Comparison of ENCODE assay signal across 8 cellular contexts in the genomic region with DNA sequence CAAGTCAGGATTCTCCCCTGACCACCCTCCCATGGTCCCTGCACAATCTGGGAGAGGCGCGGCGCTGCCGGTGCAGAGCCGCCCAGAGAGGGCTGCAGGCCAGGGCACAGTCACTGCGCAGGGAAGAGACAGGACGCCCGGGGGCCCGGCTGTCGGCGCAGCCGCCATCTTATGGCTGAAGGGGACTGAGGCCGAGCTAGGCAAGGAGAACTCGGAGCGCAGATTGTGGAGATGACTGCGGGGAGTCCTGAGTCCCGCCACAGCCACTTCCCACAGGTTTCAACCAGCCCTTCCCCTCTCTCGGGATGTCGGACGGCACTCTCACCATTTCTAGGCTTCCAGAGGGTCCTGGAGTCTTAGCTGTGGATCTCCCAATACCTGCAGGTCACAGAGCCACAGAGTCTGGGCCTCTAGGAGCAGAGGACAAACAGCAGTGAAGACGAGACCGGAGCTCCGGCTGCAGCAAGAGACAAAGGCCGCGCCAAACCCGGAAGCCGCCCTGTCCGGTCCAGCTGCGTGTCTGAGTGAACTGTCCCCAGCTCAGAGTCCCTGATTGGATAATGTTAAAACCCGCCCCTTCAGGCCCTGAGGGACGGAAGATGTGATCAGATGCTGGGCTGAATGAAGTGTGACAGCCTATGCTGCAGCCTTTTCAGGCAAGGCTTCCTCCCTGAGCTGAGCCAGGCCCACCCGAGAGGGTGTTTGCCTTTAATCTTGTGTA. TPM values are rescaled to one million over a fixed set of nuclear protein-coding genes. Genes with fewer than 3 reads are reported as not detected.
DNase-seq lines count a peak whose midpoint lies in the region; ATAC-seq lines count a peak whose summit lies in the region.

Gene ZNF708, minus strand, starts transcription at position 526 of the 721 bp plus-strand sequence. Its CDS starts 198 bp downstream, at position 328.

- peak within 1 kb of the TSS; percentile 94 for H3K4me3 ChIP-seq in naive thymus-derived CD4-positive, alpha-beta T cell (ENCODE audit: low read length)

- DNase-seq in DMS53 (lab: John Stamatoyannopoulos, UW) (peak; percentile 96), KG1 (lab: John Stamatoyannopoulos, UW) (peak; percentile 80), RKO (ENCODE audit: low spot score) (peak; percentile 95), activated T-helper 1 cell treated with Interleukin-2 at 50 U/mL for 16 hours (ENCODE audit: low read depth) (peak; percentile 48), fibroblast of gingiva (ENCODE audit: low read depth) (peak; percentile 88)
- DNase-seq in naive thymus-derived CD4-positive, alpha-beta T cell: peak; percentile 42 to 80 (median 71)
- DNase-seq in stimulated activated naive B cell treated with anti-CD40 and anti-IgM and Interleukin-4, amounts not matched to agents 10 μg/mL and 1 μg/mL and 100 μg/mL, for 72 hours: peak; percentile 87

- no peaks in the 10 kb centered on the region for H3K9me3 ChIP-seq in naive thymus-derived CD4-positive, alpha-beta T cell (ENCODE audit: control insufficient read depth in 2 of 3, low read length in 3 of 3)

- H3K36me3 Mint-ChIP-seq in naive thymus-derived CD4-positive, alpha-beta T cell: peaks cover 7 to 40% (median 37%) of the 10 kb centered on the region in 5 donors
- H3K36me3 Mint-ChIP-seq in stimulated activated naive B cell treated with anti-CD40 and anti-IgM and Interleukin-4, amounts not matched to agents 10 μg/mL and 1 μg/mL and 100 μg/mL, for 72 hours: peaks cover 28 to 29% of the 10 kb centered on the region in 2 donors

- H3K27me3 Mint-ChIP-seq in naive thymus-derived CD4-positive, alpha-beta T cell: no peaks in the 10 kb centered on the region
- H3K27me3 Mint-ChIP-seq in stimulated activated naive B cell treated with anti-CD40 and anti-IgM and Interleukin-4, amounts not matched to agents 10 μg/mL and 1 μg/mL and 100 μg/mL, for 72 hours: no peaks in the 10 kb centered on the region

- H3K36me3 ChIP-seq in naive thymus-derived CD4-positive, alpha-beta T cell (ENCODE audit: control insufficient read depth in 2 of 3, insufficient read depth in 3 of 3, low read length in 3 of 3): peaks cover 0 to 16% (median 6%) of the 10 kb centered on the region in 3 experiments

- peaks cover 24 to 47% (median 31%) of the 10 kb centered on the region in 7 donors for H3K4me1 Mint-ChIP-seq in naive thymus-derived CD4-positive, alpha-beta T cell
- H3K4me1 Mint-ChIP-seq in stimulated activated naive B cell treated with anti-CD40 and anti-IgM and Interleukin-4, amounts not matched to agents 10 μg/mL and 1 μg/mL and 100 μg/mL, for 72 hours: peaks cover 16 to 34% of the 10 kb centered on the region in 2 donors

- intact Hi-C loops in naive thymus-derived CD4-positive, alpha-beta T cell (cut with micrococcal nuclease): loop anchor here (1.0 to 10.0 kb wide), 12 partner anchors 30 to 552 kb away; partner anchors contain the start of genes ZNF429 (in 2 of the 2), ZNF493 (in 2 of the 2), ZNF100 (in 1 of the 2) and ZNF430 (in 1 of the 2)

- H3K4me3 Mint-ChIP-seq in naive thymus-derived CD4-positive, alpha-beta T cell: peak within 1 kb of the TSS; percentile 93 to 99 (median 97)
- peak within 1 kb of the TSS; percentile 100 for H3K4me3 Mint-ChIP-seq in stimulated activated naive B cell treated with anti-CD40 and anti-IgM and Interleukin-4, amounts not matched to agents 10 μg/mL and 1 μg/mL and 100 μg/mL, for 72 hours

- peak; percentile 99 for ATAC-seq in GM21723 (IDR thresholded peaks at IDR 0.05; ENCODE audit: unreplicated experiment)
- peak; percentile 99 for ATAC-seq in naive thymus-derived CD4-positive, alpha-beta T cell
- ATAC-seq in stimulated activated naive B cell treated with anti-CD40 and anti-IgM and Interleukin-4, amounts not matched to agents 10 μg/mL and 1 μg/mL and 100 μg/mL, for 72 hours (replicated peaks): peak; percentile 100

- no peaks in the 10 kb centered on the region for H3K27me3 ChIP-seq in naive thymus-derived CD4-positive, alpha-beta T cell (ENCODE audit: control insufficient read depth in 2 of 2, insufficient read depth in 2 of 2, low read length in 2 of 2)

- H3K4me1 ChIP-seq in naive thymus-derived CD4-positive, alpha-beta T cell (ENCODE audit: control insufficient read depth in 2 of 2, insufficient read depth in 2 of 2, low read length in 2 of 2): peaks cover 6 to 14% of the 10 kb centered on the region in 2 donors

- H3K27ac ChIP-seq in naive thymus-derived CD4-positive, alpha-beta T cell (ENCODE audit: low read depth, low read length): peak within 1 kb of the TSS; percentile 92

- peak within 1 kb of the TSS; percentile 96 to 100 (median 99) for H3K27ac Mint-ChIP-seq in naive thymus-derived CD4-positive, alpha-beta T cell
- peak within 1 kb of the TSS; percentile 100 for H3K27ac Mint-ChIP-seq in stimulated activated naive B cell treated with anti-CD40 and anti-IgM and Interleukin-4, amounts not matched to agents 10 μg/mL and 1 μg/mL and 100 μg/mL, for 72 hours

- CTCF ChIA-PET in naive thymus-derived CD4-positive, alpha-beta T cell (lab: Charles Lee): interaction anchor here (0.6 to 1.4 kb wide), 3 partner anchors 30 to 154 kb away, joined by 3 to 4 read pairs (median 4); partner anchors contain the start of gene ZNF738

- POLR2A ChIA-PET in naive thymus-derived CD4-positive, alpha-beta T cell (lab: Charles Lee): interaction anchor here (0.6 to 3.8 kb wide), 26 partner anchors 11 to 1463 kb away, joined by 3 to 41 read pairs (median 4); partner anchors contain the start of genes ZNF100, ZNF253, ZNF257 and ZNF429

- peaks cover 0 to 27% (median 15%) of the 10 kb centered on the region in 11 donors for H3K9me3 Mint-ChIP-seq in naive thymus-derived CD4-positive, alpha-beta T cell
- H3K9me3 Mint-ChIP-seq in stimulated activated naive B cell treated with anti-CD40 and anti-IgM and Interleukin-4, amounts not matched to agents 10 μg/mL and 1 μg/mL and 100 μg/mL, for 72 hours: peaks cover 6 to 11% of the 10 kb centered on the region in 2 donors

RNA-seq across cellular contexts. Expression of gene ZNF708, which starts in this region (rescaled TPM):
- total RNA-seq in naive thymus-derived CD4-positive, alpha-beta T cell: 10 to 100 TPM; 21.2 to 48.0 (median 24.2) TPM
- polyA plus RNA-seq in naive thymus-derived CD4-positive, alpha-beta T cell: 10 to 100 TPM; 14.2 to 25.9 TPM

Comparison
In these comparisons a context has a peak if more than half of its experiments do, and no peak if none do; other contexts are left out.
1. Peak in every context shown above with its lines: DNase-seq, ATAC-seq, H3K4me3 ChIP-seq and H3K27ac ChIP-seq.